In genomic region chr18:3836483-3836882, GRCh38 we compare ENCODE assay signal across 34 cellular contexts.
DNase-seq lines count a peak whose midpoint lies in the region; ATAC-seq and FAIRE-seq lines count a peak whose summit lies in the region.
"Had no signal": no experiment of that assay in that cellular context is flagged by ENCODE, and none has a peak within 500 bp of the region (broad histone marks: within the 10 kb centered on the region; RNA-seq: fewer than 3 reads in every experiment).

No MANE protein-coding gene starts in this region.

- no peaks in the 10 kb centered on the region for H3K4me1 Mint-ChIP-seq in natural killer cell treated with Interleukin-12 subunit alpha and Interleukin-12 subunit beta and Interleukin-15 and Interleukin-18, amount 100 ng/mL, for 72 hours (ENCODE audit: low read depth in 2 of 2)
- H3K4me1 Mint-ChIP-seq: activated T-helper 17 cell treated with anti-CD3 and anti-CD28 coated beads, Interleukin-2, amount 50 U/mL, for 72 hours; natural killer cell; stimulated activated effector memory CD8-positive, alpha-beta T cell treated with anti-CD3 and anti-CD28 coated beads, Interleukin-12 subunit alpha, Interleukin-12 subunit beta, amount 100 ng/mL, for 72 hours had no signal

- no peak overlapping the region for H3K4me3 Mint-ChIP-seq in natural killer cell treated with Interleukin-12 subunit alpha and Interleukin-12 subunit beta and Interleukin-15 and Interleukin-18, amount 100 ng/mL, for 72 hours
- H3K4me3 Mint-ChIP-seq: activated CD4-positive, alpha-beta memory T cell treated with anti-CD3 and anti-CD28 coated beads for 36 hours; activated T-helper 17 cell treated with anti-CD3 and anti-CD28 coated beads, Interleukin-2, amount 50 U/mL, for 72 hours; HFFc6; natural killer cell; stimulated activated effector memory CD8-positive, alpha-beta T cell treated with anti-CD3 and anti-CD28 coated beads, Interleukin-12 subunit alpha, Interleukin-12 subunit beta, amount 100 ng/mL, for 72 hours; T-helper 1 cell treated with Interleukin-12 subunit alpha and Interleukin-12 subunit beta and Interleukin-4 antibody, amounts not matched to agents 30 μg/mL and 1 μg/mL, for 36 hours had no signal

- H3K36me3 Mint-ChIP-seq in natural killer cell treated with Interleukin-12 subunit alpha and Interleukin-12 subunit beta and Interleukin-15 and Interleukin-18, amount 100 ng/mL, for 72 hours, result no peaks in the 10 kb centered on the region
- H3K36me3 Mint-ChIP-seq: activated CD4-positive, alpha-beta memory T cell treated with anti-CD3 and anti-CD28 coated beads for 36 hours; natural killer cell; stimulated activated effector memory CD8-positive, alpha-beta T cell treated with anti-CD3 and anti-CD28 coated beads, Interleukin-12 subunit alpha, Interleukin-12 subunit beta, amount 100 ng/mL, for 72 hours had no signal

- H3K9me3 Mint-ChIP-seq in natural killer cell treated with Interleukin-12 subunit alpha and Interleukin-12 subunit beta and Interleukin-15 and Interleukin-18, amount 100 ng/mL, for 72 hours, result no peaks in the 10 kb centered on the region
- H3K9me3 Mint-ChIP-seq: activated CD4-positive, alpha-beta memory T cell treated with anti-CD3 and anti-CD28 coated beads for 36 hours; activated T-helper 17 cell treated with anti-CD3 and anti-CD28 coated beads, Interleukin-2, amount 50 U/mL, for 72 hours; HFFc6; natural killer cell; stimulated activated effector memory CD8-positive, alpha-beta T cell treated with anti-CD3 and anti-CD28 coated beads, Interleukin-12 subunit alpha, Interleukin-12 subunit beta, amount 100 ng/mL, for 72 hours; T-helper 1 cell treated with Interleukin-12 subunit alpha and Interleukin-12 subunit beta and Interleukin-4 antibody, amounts not matched to agents 30 μg/mL and 1 μg/mL, for 36 hours had no signal

- FAIRE-seq in urothelium cell line (lab: Jason Lieb, UNC), result peak; percentile 77
- FAIRE-seq: K562, TTC549 had no signal

- H3K27me3 Mint-ChIP-seq in natural killer cell treated with Interleukin-12 subunit alpha and Interleukin-12 subunit beta and Interleukin-15 and Interleukin-18, amount 100 ng/mL, for 72 hours, result peaks cover 8 to 18% of the 10 kb centered on the region in 2 donors

- no peak overlapping the region for H3K27ac Mint-ChIP-seq in natural killer cell treated with Interleukin-12 subunit alpha and Interleukin-12 subunit beta and Interleukin-15 and Interleukin-18, amount 100 ng/mL, for 72 hours
- H3K27ac Mint-ChIP-seq: activated CD4-positive, alpha-beta memory T cell treated with anti-CD3 and anti-CD28 coated beads for 36 hours; activated T-helper 17 cell treated with anti-CD3 and anti-CD28 coated beads, Interleukin-2, amount 50 U/mL, for 72 hours; HFFc6; natural killer cell; stimulated activated effector memory CD8-positive, alpha-beta T cell treated with anti-CD3 and anti-CD28 coated beads, Interleukin-12 subunit alpha, Interleukin-12 subunit beta, amount 100 ng/mL, for 72 hours; T-helper 1 cell treated with Interleukin-12 subunit alpha and Interleukin-12 subunit beta and Interleukin-4 antibody, amounts not matched to agents 30 μg/mL and 1 μg/mL, for 36 hours had no signal

- ATAC-seq in natural killer cell treated with Interleukin-12 subunit alpha and Interleukin-12 subunit beta and Interleukin-15 and Interleukin-18, amount 100 ng/mL, for 72 hours, result no peak
- ATAC-seq: activated CD4-positive, CD25-positive, alpha-beta regulatory T cell treated with anti-CD3 and anti-CD28 coated beads, Interleukin-2, amount 50 U/mL, for 24 hours; activated T-helper 17 cell treated with anti-CD3 and anti-CD28 coated beads, Interleukin-2, amount 50 U/mL, for 72 hours; gastroesophageal sphincter; K562; left cardiac atrium; mucosa of descending colon; natural killer cell; PC-3; stimulated activated effector memory CD8-positive, alpha-beta T cell treated with anti-CD3 and anti-CD28 coated beads, Interleukin-12 subunit alpha, Interleukin-12 subunit beta, amount 100 ng/mL, for 72 hours had no signal

- DNase-seq in NCI-H1417 (lab: John Stamatoyannopoulos, UW) (peak; percentile 4 to 53 (median 34)), NCI-H1417 treated with DMSO at 0.1 percent for 48 hours (lab: John Stamatoyannopoulos, UW) (no peak), NCI-H128 (lab: John Stamatoyannopoulos, UW; ENCODE audit: unreplicated experiment) (peak; percentile 35), cerebellum (ENCODE audit: low spot score) (peak; percentile 36), urothelium cell line (ENCODE audit: low spot score) (no peak), HK-2 (ENCODE audit: unreplicated experiment) (no peak)
- DNase-seq in activated naive CD4-positive, alpha-beta T cell treated with Interleukin-2 at 50 U/mL for 16 hours, result no peak
- DNase-seq in natural killer cell treated with Interleukin-12 subunit alpha and Interleukin-12 subunit beta and Interleukin-15 and Interleukin-18, amount 100 ng/mL, for 72 hours (ENCODE audit: low spot score), result no peak
- DNase-seq: 8988T; activated CD4-positive, alpha-beta memory T cell treated with anti-CD3 and anti-CD28 coated beads for 36 hours; activated CD8-positive, alpha-beta memory T cell treated with anti-CD3 and anti-CD28 coated beads, Interleukin-2, amount 50 U/mL, for 4 hours; activated naive CD4-positive, alpha-beta T cell treated with anti-CD3 and anti-CD28 coated beads, Interleukin-2, amount 50 U/mL, for 16 hours; Calu3; effector CD4-positive, alpha-beta T cell; HFFc6; hippocampal formation; left cardiac atrium; mucosa of descending colon; natural killer cell; NCI-H1105 treated with DMSO at 0.1 percent for 48 hours; NCI-H2171 treated with DMSO at 0.1 percent for 48 hours; NCI-H526; NK-92 treated with Interleukin-12 subunit alpha and Interleukin-12 subunit beta, amount 100 ng/mL, for 24 hours; ovary; PC-3; retina; trophoblast cell had no signal

Comparison
In these comparisons a context has a peak if more than half of its experiments do, and no peak if none do; other contexts are left out.
1. DNase-seq: peak in NCI-H1417 (3 of 3), NCI-H128 (single experiment) and cerebellum (single experiment); none in NCI-H1417 treated with DMSO at 0.1 percent for 48 hours (single experiment), urothelium cell line (single experiment), activated naive CD4-positive, alpha-beta T cell treated with Interleukin-2 at 50 U/mL for 16 hours (single experiment), natural killer cell treated with Interleukin-12 subunit alpha and Interleukin-12 subunit beta and Interleukin-15 and Interleukin-18, amount 100 ng/mL, for 72 hours (single experiment) and HK-2 (single experiment).